ENCODE assay signal across 9 cellular contexts in genomic region chr12:130775953-130776856, GRCh38.
DNase-seq lines count a peak whose midpoint lies in the region; ATAC-seq and TF ChIP-seq lines count a peak whose summit lies in the region.
"Had no signal": no experiment of that assay in that cellular context is flagged by ENCODE, and none has a peak within 500 bp of the region (broad histone marks: within the 10 kb centered on the region; RNA-seq: fewer than 3 reads in every experiment).

No MANE protein-coding gene starts in this region.

- DNase-seq in NCI-H1417 (lab: John Stamatoyannopoulos, UW) (peak in 2 of 3 experiments; percentile 14 to 49), NCI-H1417 treated with DMSO at 0.1 percent for 48 hours (lab: John Stamatoyannopoulos, UW) (no peak), NCI-H774 (lab: John Stamatoyannopoulos, UW) (peak; percentile 35), foreskin keratinocyte (peak in 1 of 2 donors; percentile 72), stromal cell of bone marrow (ENCODE audit: low read depth) (peak; percentile 57)
- peak; percentile 85 for DNase-seq in activated effector memory CD4-positive, alpha-beta T cell treated with anti-CD3 and anti-CD28 coated beads, Interleukin-2, amount 50 U/mL, for 16 hours

- peaks cover 3% of the 10 kb centered on the region for H3K4me1 ChIP-seq in foreskin keratinocyte
- H3K4me1 ChIP-seq in neuron (ENCODE audit: insufficient read depth, low read length): peaks cover 4% of the 10 kb centered on the region

- ATAC-seq in foreskin keratinocyte: peak; percentile 99
- no peak for ATAC-seq in GM21381 (IDR thresholded peaks at IDR 0.05; ENCODE audit: unreplicated experiment)

- H3K9me3 ChIP-seq in neuron (ENCODE audit: low read length): no peaks in the 10 kb centered on the region

- peak overlapping the region; percentile 55 for H3K4me3 ChIP-seq in neuron (ENCODE audit: low read length)

- H3K27me3 ChIP-seq in foreskin keratinocyte (no peaks in the 10 kb centered on the region), neuron (ENCODE audit: insufficient read depth, low read length) (no peaks in the 10 kb centered on the region)

- H2AFZ ChIP-seq in neuron (ENCODE audit: low read depth, low read length): peak overlapping the region; percentile 63

- no peak for TF ChIP-seq CTCF in foreskin keratinocyte (conservative IDR thresholded peaks at IDR 0.05)

- no peak overlapping the region for H3K27ac ChIP-seq in foreskin keratinocyte
- H3K27ac ChIP-seq: C4-2B had no signal

- no peaks in the 10 kb centered on the region for H3K36me3 ChIP-seq in neuron (ENCODE audit: insufficient read depth, low read length)
